Comparison of ENCODE assay signal across 11 cellular contexts in the genomic region with DNA sequence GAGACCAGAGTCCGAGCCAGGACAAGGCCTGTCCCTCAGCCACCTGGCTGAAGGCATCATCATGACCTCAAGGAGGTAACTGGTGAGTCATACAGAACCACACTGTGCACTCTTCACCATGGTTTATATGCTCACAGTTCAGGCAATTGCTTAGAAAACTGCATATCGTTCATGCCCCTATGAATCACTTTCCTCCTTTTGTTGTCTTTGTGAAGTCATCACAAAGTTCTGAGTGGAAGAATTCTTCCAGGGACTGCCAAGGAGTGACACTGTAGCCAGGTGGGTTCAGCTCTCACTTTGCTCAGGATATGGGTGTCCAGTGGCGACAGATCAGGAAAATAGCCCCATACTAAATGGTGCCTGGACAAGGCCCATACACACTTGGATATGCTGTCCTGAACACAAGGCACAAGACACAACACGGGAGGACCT.
DNase-seq lines count a peak whose midpoint lies in the region; ATAC-seq lines count a peak whose summit lies in the region.
"Had no signal": no experiment of that assay in that cellular context is flagged by ENCODE, and none has a peak within 500 bp of the region (broad histone marks: within the 10 kb centered on the region; RNA-seq: fewer than 3 reads in every experiment).

No MANE protein-coding gene starts in this region.

- no peaks in the 10 kb centered on the region for H3K9me3 Mint-ChIP-seq in activated CD8-positive, alpha-beta T cell treated with anti-CD3 and anti-CD28 coated beads, Interleukin-2, amount 10 ng/mL, durations not matched to agents 7 days and 5 days (ENCODE audit: insufficient read depth)
- H3K9me3 Mint-ChIP-seq in stimulated activated naive CD8-positive, alpha-beta T cell treated with anti-CD3 and anti-CD28 coated beads, Interleukin-15, Interleukin-2, amounts not matched to agents 100 ng/mL and 50 ng/mL, for 24 hours: no peaks in the 10 kb centered on the region

- H3K36me3 Mint-ChIP-seq in activated CD8-positive, alpha-beta T cell treated with anti-CD3 and anti-CD28 coated beads, Interleukin-2, amount 10 ng/mL, durations not matched to agents 7 days and 5 days (ENCODE audit: low read depth): peaks cover 6% of the 10 kb centered on the region
- no peaks in the 10 kb centered on the region for H3K36me3 Mint-ChIP-seq in stimulated activated naive CD8-positive, alpha-beta T cell treated with anti-CD3 and anti-CD28 coated beads, Interleukin-15, Interleukin-2, amounts not matched to agents 100 ng/mL and 50 ng/mL, for 24 hours (ENCODE audit: low read depth)

- ATAC-seq in activated CD8-positive, alpha-beta T cell treated with anti-CD3 and anti-CD28 coated beads, Interleukin-2, amount 10 ng/mL, durations not matched to agents 7 days and 5 days: peak; percentile 69
- ATAC-seq in HG03135 (IDR thresholded peaks at IDR 0.05; ENCODE audit: unreplicated experiment): no peak

- H3K27ac Mint-ChIP-seq in activated CD8-positive, alpha-beta T cell treated with anti-CD3 and anti-CD28 coated beads, Interleukin-2, amount 10 ng/mL, durations not matched to agents 7 days and 5 days: no peak overlapping the region
- H3K27ac Mint-ChIP-seq in stimulated activated naive CD8-positive, alpha-beta T cell treated with anti-CD3 and anti-CD28 coated beads, Interleukin-15, Interleukin-2, amounts not matched to agents 100 ng/mL and 50 ng/mL, for 24 hours: peak overlapping the region; percentile 17

- CTCF ChIA-PET in activated CD8-positive, alpha-beta T cell treated with anti-CD3 and anti-CD28 coated beads, Interleukin-2, amount 10 ng/mL, durations not matched to agents 7 days and 5 days (lab: Charles Lee): no interaction called here

- POLR2A ChIA-PET in activated CD8-positive, alpha-beta T cell treated with anti-CD3 and anti-CD28 coated beads, Interleukin-2, amount 10 ng/mL, durations not matched to agents 7 days and 5 days (lab: Charles Lee): no interaction called here

- no peaks in the 10 kb centered on the region for H3K27me3 Mint-ChIP-seq in activated CD8-positive, alpha-beta T cell treated with anti-CD3 and anti-CD28 coated beads, Interleukin-2, amount 10 ng/mL, durations not matched to agents 7 days and 5 days (ENCODE audit: low read depth)
- no peaks in the 10 kb centered on the region for H3K27me3 Mint-ChIP-seq in stimulated activated naive CD8-positive, alpha-beta T cell treated with anti-CD3 and anti-CD28 coated beads, Interleukin-15, Interleukin-2, amounts not matched to agents 100 ng/mL and 50 ng/mL, for 24 hours
- H3K27me3 Mint-ChIP-seq: naive B cell had no signal

- H3K4me3 Mint-ChIP-seq in activated CD8-positive, alpha-beta T cell treated with anti-CD3 and anti-CD28 coated beads, Interleukin-2, amount 10 ng/mL, durations not matched to agents 7 days and 5 days: no peak overlapping the region
- H3K4me3 Mint-ChIP-seq in stimulated activated naive CD8-positive, alpha-beta T cell treated with anti-CD3 and anti-CD28 coated beads, Interleukin-15, Interleukin-2, amounts not matched to agents 100 ng/mL and 50 ng/mL, for 24 hours: no peak overlapping the region
- H3K4me3 Mint-ChIP-seq: naive B cell had no signal

- DNase-seq in activated gamma-delta T cell treated with Interleukin-2 at 50 U/mL for 16 hours: peak; percentile 10
- DNase-seq in activated gamma-delta T cell (lab: John Stamatoyannopoulos, UW): no peak
- peak; percentile 34 for DNase-seq in activated CD8-positive, alpha-beta T cell treated with anti-CD3 and anti-CD28 coated beads, Interleukin-2, amount 10 ng/mL, durations not matched to agents 7 days and 5 days
- peak; percentile 48 for DNase-seq in fibroblast of the conjunctiva (ENCODE audit: low read depth)
- no peak for DNase-seq in middle frontal gyrus (ENCODE audit: extremely low spot score, low spot score)
- DNase-seq in NOMO-1 treated with DMSO at 0.1 percent for 48 hours (lab: John Stamatoyannopoulos, UW; ENCODE audit: unreplicated experiment): no peak
- DNase-seq: BE2C, naive B cell, NCI-H2107 had no signal

- H3K4me1 Mint-ChIP-seq in activated CD8-positive, alpha-beta T cell treated with anti-CD3 and anti-CD28 coated beads, Interleukin-2, amount 10 ng/mL, durations not matched to agents 7 days and 5 days (ENCODE audit: low read depth): peaks cover 19% of the 10 kb centered on the region
- peaks cover 15% of the 10 kb centered on the region for H3K4me1 Mint-ChIP-seq in stimulated activated naive CD8-positive, alpha-beta T cell treated with anti-CD3 and anti-CD28 coated beads, Interleukin-15, Interleukin-2, amounts not matched to agents 100 ng/mL and 50 ng/mL, for 24 hours (ENCODE audit: low read depth)

Comparison
In these comparisons a context has a peak if more than half of its experiments do, and no peak if none do; other contexts are left out.
1. DNase-seq: peak in activated gamma-delta T cell treated with Interleukin-2 at 50 U/mL for 16 hours (single experiment), activated CD8-positive, alpha-beta T cell treated with anti-CD3 and anti-CD28 coated beads, Interleukin-2, amount 10 ng/mL, durations not matched to agents 7 days and 5 days (single experiment) and fibroblast of the conjunctiva (single experiment); none in activated gamma-delta T cell (single experiment), middle frontal gyrus (single experiment) and NOMO-1 treated with DMSO at 0.1 percent for 48 hours (single experiment).